ENCODE assay signal across 15 cellular contexts in the genomic region with DNA sequence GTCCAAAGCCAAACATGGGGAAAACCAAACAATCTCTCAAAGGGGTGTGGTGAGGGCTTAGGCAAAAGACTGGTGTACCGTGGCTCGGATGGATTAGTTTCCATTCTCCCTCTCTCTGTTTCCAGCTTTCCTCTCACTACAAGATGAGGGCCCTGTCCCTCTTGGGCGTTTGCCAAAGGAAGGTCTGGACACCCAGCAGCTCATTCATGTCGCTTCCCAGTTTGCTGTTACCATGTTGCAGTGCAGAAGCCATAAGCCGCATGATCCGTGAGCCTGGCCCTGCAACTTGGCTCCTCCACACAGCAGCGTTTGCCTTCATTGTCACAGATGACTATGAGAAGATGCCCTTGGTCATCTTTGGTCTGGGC.
"Had no signal": no experiment of that assay in that cellular context is flagged by ENCODE, and none has a peak within 500 bp of the region (broad histone marks: within the 10 kb centered on the region; RNA-seq: fewer than 3 reads in every experiment).

No MANE protein-coding gene starts in this region.

- H3K27me3 ChIP-seq: breast epithelium, foreskin keratinocyte, spleen had no signal

- H3K27ac ChIP-seq: breast epithelium, foreskin keratinocyte, left ventricle myocardium inferior, parathyroid adenoma, spleen, tibial artery had no signal

- H3K4me3 Mint-ChIP-seq: activated CD4-positive, alpha-beta T cell treated with anti-CD3 and anti-CD28 coated beads, Interleukin-2, amount 10 ng/mL, durations not matched to agents 24 days and 14 days; activated CD8-positive, alpha-beta T cell treated with anti-CD3 and anti-CD28 coated beads for 36 hours; activated naive CD4-positive, alpha-beta T cell treated with anti-CD3 and anti-CD28 coated beads, Interleukin-2, amount 10 ng/mL, durations not matched to agents 7 days and 5 days; activated naive CD8-positive, alpha-beta T cell treated with anti-CD3 and anti-CD28 coated beads, Interleukin-2, amount 50 U/mL, for 24 hours; endodermal cell; neural crest cell; stimulated activated naive B cell treated with anti-CD40 and anti-IgM and Interleukin-4, amounts not matched to agents 10 μg/mL and 1 μg/mL and 100 μg/mL, for 72 hours had no signal

- H3K9me3 Mint-ChIP-seq: activated CD4-positive, alpha-beta T cell treated with anti-CD3 and anti-CD28 coated beads, Interleukin-2, amount 10 ng/mL, durations not matched to agents 24 days and 14 days; activated CD8-positive, alpha-beta T cell treated with anti-CD3 and anti-CD28 coated beads for 36 hours; activated naive CD4-positive, alpha-beta T cell treated with anti-CD3 and anti-CD28 coated beads, Interleukin-2, amount 10 ng/mL, durations not matched to agents 7 days and 5 days; activated naive CD8-positive, alpha-beta T cell treated with anti-CD3 and anti-CD28 coated beads, Interleukin-2, amount 50 U/mL, for 24 hours; endodermal cell; stimulated activated naive B cell treated with anti-CD40 and anti-IgM and Interleukin-4, amounts not matched to agents 10 μg/mL and 1 μg/mL and 100 μg/mL, for 72 hours had no signal

- DNase-seq: activated CD4-positive, alpha-beta T cell treated with anti-CD3 and anti-CD28 coated beads, Interleukin-2, amount 10 ng/mL, durations not matched to agents 24 days and 14 days; activated CD8-positive, alpha-beta T cell treated with anti-CD3 and anti-CD28 coated beads for 36 hours; activated naive CD4-positive, alpha-beta T cell treated with anti-CD3 and anti-CD28 coated beads, Interleukin-2, amount 10 ng/mL, durations not matched to agents 7 days and 5 days; activated naive CD8-positive, alpha-beta T cell treated with anti-CD3 and anti-CD28 coated beads, Interleukin-2, amount 50 U/mL, for 24 hours; activated T-cell treated with anti-CD3 and anti-CD28 coated beads, Interleukin-2, amount 50 U/mL, for 1 hour; kidney; stimulated activated naive B cell treated with anti-CD40 and anti-IgM and Interleukin-4, amounts not matched to agents 10 μg/mL and 1 μg/mL and 100 μg/mL, for 72 hours; tibial artery had no signal

- H3K27ac Mint-ChIP-seq: activated CD4-positive, alpha-beta T cell treated with anti-CD3 and anti-CD28 coated beads, Interleukin-2, amount 10 ng/mL, durations not matched to agents 24 days and 14 days; activated CD8-positive, alpha-beta T cell treated with anti-CD3 and anti-CD28 coated beads for 36 hours; activated naive CD4-positive, alpha-beta T cell treated with anti-CD3 and anti-CD28 coated beads, Interleukin-2, amount 10 ng/mL, durations not matched to agents 7 days and 5 days; activated naive CD8-positive, alpha-beta T cell treated with anti-CD3 and anti-CD28 coated beads, Interleukin-2, amount 50 U/mL, for 24 hours; endodermal cell; stimulated activated naive B cell treated with anti-CD40 and anti-IgM and Interleukin-4, amounts not matched to agents 10 μg/mL and 1 μg/mL and 100 μg/mL, for 72 hours had no signal

- H3K4me1 Mint-ChIP-seq: activated CD4-positive, alpha-beta T cell treated with anti-CD3 and anti-CD28 coated beads, Interleukin-2, amount 10 ng/mL, durations not matched to agents 24 days and 14 days; stimulated activated naive B cell treated with anti-CD40 and anti-IgM and Interleukin-4, amounts not matched to agents 10 μg/mL and 1 μg/mL and 100 μg/mL, for 72 hours had no signal

- H3K27me3 Mint-ChIP-seq: activated CD8-positive, alpha-beta T cell treated with anti-CD3 and anti-CD28 coated beads for 36 hours; activated naive CD4-positive, alpha-beta T cell treated with anti-CD3 and anti-CD28 coated beads, Interleukin-2, amount 10 ng/mL, durations not matched to agents 7 days and 5 days; activated naive CD8-positive, alpha-beta T cell treated with anti-CD3 and anti-CD28 coated beads, Interleukin-2, amount 50 U/mL, for 24 hours had no signal

- H3K9ac ChIP-seq: parathyroid adenoma had no signal

- H3K79me2 ChIP-seq: parathyroid adenoma had no signal

- H2AFZ ChIP-seq: parathyroid adenoma had no signal

- H3K36me3 Mint-ChIP-seq: activated naive CD4-positive, alpha-beta T cell treated with anti-CD3 and anti-CD28 coated beads, Interleukin-2, amount 10 ng/mL, durations not matched to agents 7 days and 5 days; stimulated activated naive B cell treated with anti-CD40 and anti-IgM and Interleukin-4, amounts not matched to agents 10 μg/mL and 1 μg/mL and 100 μg/mL, for 72 hours had no signal

- H3K9me3 ChIP-seq: breast epithelium, left ventricle myocardium inferior, spleen, tibial artery had no signal

- H3K36me3 ChIP-seq: breast epithelium, left ventricle myocardium inferior, spleen, tibial artery had no signal

- H3K4me3 ChIP-seq: breast epithelium, left ventricle myocardium inferior, spleen, tibial artery had no signal

- H3K4me1 ChIP-seq: breast epithelium, tibial artery had no signal
